8 cellular contexts compared by ENCODE assay signal in the genomic region with DNA sequence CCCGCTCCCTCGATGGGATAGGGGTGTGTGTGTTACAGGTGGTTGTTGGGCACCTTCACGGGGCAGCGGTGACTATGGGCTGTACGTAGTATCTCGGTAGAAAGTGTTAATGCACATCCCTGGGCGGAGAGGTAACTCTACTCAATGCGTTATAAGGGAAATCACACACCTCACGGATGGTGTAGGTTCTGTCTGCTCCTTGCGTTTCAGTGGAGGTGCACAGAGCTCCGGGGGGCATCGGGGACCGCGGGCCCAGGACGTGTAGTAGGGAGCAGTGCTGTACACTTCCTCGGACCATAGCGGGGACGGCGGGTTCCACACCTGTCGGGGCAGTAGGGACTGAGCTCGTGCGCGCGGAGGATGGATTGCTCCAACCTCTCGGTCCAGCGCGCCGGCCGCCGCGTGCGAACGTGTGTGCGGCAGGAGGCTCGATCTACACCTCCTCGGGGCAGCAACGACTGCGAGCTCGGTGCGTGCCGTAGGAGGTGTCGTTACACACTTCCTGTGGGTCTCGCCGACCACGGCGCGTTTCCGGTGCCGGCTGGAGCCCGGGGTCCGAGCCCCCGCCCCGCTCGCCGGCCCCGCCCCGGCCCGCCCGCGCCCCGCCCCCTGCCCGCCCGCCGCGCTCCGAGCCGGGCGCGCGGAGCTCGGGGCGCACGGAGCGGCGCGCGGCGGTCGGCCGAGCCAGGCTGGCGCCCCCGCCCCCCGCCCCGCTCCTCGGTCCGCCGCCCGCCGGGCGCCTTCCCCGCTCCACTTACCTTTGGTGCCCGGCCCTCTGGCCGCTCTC. TPM values are rescaled to one million over a fixed set of nuclear protein-coding genes. Genes with fewer than 3 reads are reported as not detected.
DNase-seq lines count a peak whose midpoint lies in the region; ATAC-seq, FAIRE-seq and TF ChIP-seq lines count a peak whose summit lies in the region.

A gene with protein sequence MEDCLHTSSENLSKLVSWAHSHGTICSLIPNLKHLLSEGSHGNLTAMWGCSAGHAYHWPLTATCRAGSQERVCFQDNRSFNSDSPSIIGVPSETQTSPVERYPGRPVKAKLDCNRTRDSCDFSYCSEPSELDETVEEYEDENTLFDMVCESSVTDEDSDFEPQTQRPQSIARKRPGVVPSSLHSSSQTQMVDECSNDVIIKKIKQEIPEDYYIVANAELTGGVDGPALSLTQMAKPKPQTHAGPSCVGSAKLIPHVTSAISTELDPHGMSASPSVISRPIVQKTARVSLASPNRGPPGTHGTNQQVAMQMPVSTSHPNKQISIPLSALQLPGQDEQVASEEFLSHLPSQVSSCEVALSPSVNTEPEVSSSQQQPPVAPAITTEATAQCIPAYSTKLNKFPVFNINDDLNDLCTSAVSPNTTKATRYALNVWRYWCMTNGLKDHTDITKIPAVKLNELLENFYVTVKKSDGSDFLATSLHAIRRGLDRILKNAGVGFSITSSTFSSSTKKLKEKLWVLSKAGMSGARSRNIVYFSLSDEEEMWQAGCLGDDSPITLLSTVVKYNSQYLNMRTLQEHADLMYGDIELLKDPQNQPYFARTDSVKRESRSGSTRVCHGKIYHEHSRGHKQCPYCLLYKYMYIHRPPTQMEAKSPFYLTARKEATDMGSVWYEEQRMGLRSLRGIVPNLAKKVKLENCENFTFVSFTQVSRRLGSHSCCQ (plus strand): TSS at position 607 of the 787 bp plus-strand sequence. CDS start 87,254 bp downstream, outside the sequence.

- TF ChIP-seq POLR2A in suprapubic skin (IDR thresholded peaks at IDR 0.05): no peak

- H3K27ac ChIP-seq in neutrophil (peak within 1 kb of the TSS; percentile 75), suprapubic skin (peak within 1 kb of the TSS; percentile 68)

- H3K27me3 ChIP-seq in neutrophil (no peaks in the 10 kb centered on the region), suprapubic skin (no peaks in the 10 kb centered on the region)

- no peaks in the 10 kb centered on the region for H3K9me3 ChIP-seq in neutrophil
- H3K9me3 ChIP-seq in suprapubic skin: no peaks in the 10 kb centered on the region

- H3K36me3 ChIP-seq in neutrophil (no peaks in the 10 kb centered on the region), suprapubic skin (no peaks in the 10 kb centered on the region)

- DNase-seq in EH (ENCODE audit: low read depth): peak; percentile 85
- DNase-seq in KG1 (lab: John Stamatoyannopoulos, UW): peak; percentile 46
- DNase-seq in RPMI8226: peak; percentile 87
- DNase-seq in activated gamma-delta T cell (lab: John Stamatoyannopoulos, UW): peak; percentile 74
- DNase-seq in frontal cortex (ENCODE audit: low spot score in 2 of 2): peak; percentile 80 to 84
- DNase-seq in suprapubic skin (ENCODE audit: low spot score in 2 of 2): peak; percentile 66 to 83

- H3K4me1 ChIP-seq in neutrophil (ENCODE audit: control insufficient read depth in 1 of 2, insufficient read depth in 1 of 2, low read depth in 1 of 2, low read length in 1 of 2) (peaks cover 16 to 19% of the 10 kb centered on the region in 2 experiments), suprapubic skin (peaks cover 14% of the 10 kb centered on the region)

- H3K4me3 ChIP-seq in neutrophil (ENCODE audit: low read depth in 1 of 2, low read length in 1 of 2) (peak within 1 kb of the TSS; percentile 75 to 78), suprapubic skin (peak within 1 kb of the TSS; percentile 91)

- no peak for TF ChIP-seq EP300 in suprapubic skin (IDR thresholded peaks at IDR 0.05)

- no peak for FAIRE-seq in frontal cortex (lab: Jason Lieb, UNC)

- TF ChIP-seq CTCF in neutrophil (IDR thresholded peaks at IDR 0.05): no peak
- no peak for TF ChIP-seq CTCF in suprapubic skin (IDR thresholded peaks at IDR 0.05)

- peak; percentile 93 for ATAC-seq in GM21737 (IDR thresholded peaks at IDR 0.05; ENCODE audit: unreplicated experiment)

- WGBS in suprapubic skin: 29% methylated on average over 7 of the region's 93 CpGs

RNA-seq across cellular contexts. Expression of the gene that starts here (rescaled TPM):
- 10.6 TPM for total RNA-seq in frontal cortex
- total RNA-seq in suprapubic skin: 10 to 100 TPM; 10.2 to 18.3 (median 10.6) TPM

Comparison
In these comparisons a context has a peak if more than half of its experiments do, and no peak if none do; other contexts are left out.
1. Peak in every context shown above with its lines: DNase-seq, ATAC-seq, H3K4me3 ChIP-seq and H3K27ac ChIP-seq.